In genomic region chr1:76942549-76942948, GRCh38 we compare ENCODE assay signal across 1 cellular context.
TF ChIP-seq lines count a peak whose summit lies in the region.

No MANE protein-coding gene starts in this region.

TF ChIP-seq in SK-N-SH treated with all-trans-retinoic acid at 6 μM for 48 hours, 23 proteins besides CTCF, POLR2A, EP300 and RAD21 (continued from another document):
- no peak for TF ChIP-seq BACH2 (CRISPR knock-in tag; IDR thresholded peaks at IDR 0.05; ENCODE audit: borderline replicate concordance)
- peak; percentile 45; the same call in 1 of the 2 replicates for TF ChIP-seq ZFP3 (CRISPR knock-in tag; IDR thresholded peaks at IDR 0.05)
- no peak for TF ChIP-seq ARNTL (CRISPR knock-in tag; IDR thresholded peaks at IDR 0.05; ENCODE audit: borderline replicate concordance, low read depth)
